In the genomic region with DNA sequence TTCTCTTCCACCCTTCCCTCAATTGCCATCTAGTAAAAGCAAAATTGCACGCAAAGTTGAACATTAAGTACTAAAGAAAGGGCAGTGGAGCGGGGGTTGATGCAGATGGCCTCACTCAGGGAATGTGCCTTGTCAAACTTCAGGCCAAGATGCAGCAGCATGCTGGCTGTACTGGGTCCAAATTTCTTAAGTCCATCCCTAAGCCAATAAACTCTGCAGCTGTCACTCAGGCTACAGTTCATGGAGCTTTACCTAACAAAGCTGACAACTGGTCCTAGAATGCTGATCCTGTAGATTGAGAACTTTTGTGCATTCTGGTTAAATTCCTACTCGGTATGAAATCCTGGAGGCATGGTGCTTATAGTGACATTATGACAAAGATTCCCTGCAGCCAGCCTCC, we compare ENCODE assay signal across 1 cellular context.
TF ChIP-seq lines count a peak whose summit lies in the region.

No MANE protein-coding gene starts in this region.

TF ChIP-seq in GM23338, 12 proteins besides CTCF, POLR2A, EP300 and RAD21 (continued from another document):
- TF ChIP-seq, protein P1, sequence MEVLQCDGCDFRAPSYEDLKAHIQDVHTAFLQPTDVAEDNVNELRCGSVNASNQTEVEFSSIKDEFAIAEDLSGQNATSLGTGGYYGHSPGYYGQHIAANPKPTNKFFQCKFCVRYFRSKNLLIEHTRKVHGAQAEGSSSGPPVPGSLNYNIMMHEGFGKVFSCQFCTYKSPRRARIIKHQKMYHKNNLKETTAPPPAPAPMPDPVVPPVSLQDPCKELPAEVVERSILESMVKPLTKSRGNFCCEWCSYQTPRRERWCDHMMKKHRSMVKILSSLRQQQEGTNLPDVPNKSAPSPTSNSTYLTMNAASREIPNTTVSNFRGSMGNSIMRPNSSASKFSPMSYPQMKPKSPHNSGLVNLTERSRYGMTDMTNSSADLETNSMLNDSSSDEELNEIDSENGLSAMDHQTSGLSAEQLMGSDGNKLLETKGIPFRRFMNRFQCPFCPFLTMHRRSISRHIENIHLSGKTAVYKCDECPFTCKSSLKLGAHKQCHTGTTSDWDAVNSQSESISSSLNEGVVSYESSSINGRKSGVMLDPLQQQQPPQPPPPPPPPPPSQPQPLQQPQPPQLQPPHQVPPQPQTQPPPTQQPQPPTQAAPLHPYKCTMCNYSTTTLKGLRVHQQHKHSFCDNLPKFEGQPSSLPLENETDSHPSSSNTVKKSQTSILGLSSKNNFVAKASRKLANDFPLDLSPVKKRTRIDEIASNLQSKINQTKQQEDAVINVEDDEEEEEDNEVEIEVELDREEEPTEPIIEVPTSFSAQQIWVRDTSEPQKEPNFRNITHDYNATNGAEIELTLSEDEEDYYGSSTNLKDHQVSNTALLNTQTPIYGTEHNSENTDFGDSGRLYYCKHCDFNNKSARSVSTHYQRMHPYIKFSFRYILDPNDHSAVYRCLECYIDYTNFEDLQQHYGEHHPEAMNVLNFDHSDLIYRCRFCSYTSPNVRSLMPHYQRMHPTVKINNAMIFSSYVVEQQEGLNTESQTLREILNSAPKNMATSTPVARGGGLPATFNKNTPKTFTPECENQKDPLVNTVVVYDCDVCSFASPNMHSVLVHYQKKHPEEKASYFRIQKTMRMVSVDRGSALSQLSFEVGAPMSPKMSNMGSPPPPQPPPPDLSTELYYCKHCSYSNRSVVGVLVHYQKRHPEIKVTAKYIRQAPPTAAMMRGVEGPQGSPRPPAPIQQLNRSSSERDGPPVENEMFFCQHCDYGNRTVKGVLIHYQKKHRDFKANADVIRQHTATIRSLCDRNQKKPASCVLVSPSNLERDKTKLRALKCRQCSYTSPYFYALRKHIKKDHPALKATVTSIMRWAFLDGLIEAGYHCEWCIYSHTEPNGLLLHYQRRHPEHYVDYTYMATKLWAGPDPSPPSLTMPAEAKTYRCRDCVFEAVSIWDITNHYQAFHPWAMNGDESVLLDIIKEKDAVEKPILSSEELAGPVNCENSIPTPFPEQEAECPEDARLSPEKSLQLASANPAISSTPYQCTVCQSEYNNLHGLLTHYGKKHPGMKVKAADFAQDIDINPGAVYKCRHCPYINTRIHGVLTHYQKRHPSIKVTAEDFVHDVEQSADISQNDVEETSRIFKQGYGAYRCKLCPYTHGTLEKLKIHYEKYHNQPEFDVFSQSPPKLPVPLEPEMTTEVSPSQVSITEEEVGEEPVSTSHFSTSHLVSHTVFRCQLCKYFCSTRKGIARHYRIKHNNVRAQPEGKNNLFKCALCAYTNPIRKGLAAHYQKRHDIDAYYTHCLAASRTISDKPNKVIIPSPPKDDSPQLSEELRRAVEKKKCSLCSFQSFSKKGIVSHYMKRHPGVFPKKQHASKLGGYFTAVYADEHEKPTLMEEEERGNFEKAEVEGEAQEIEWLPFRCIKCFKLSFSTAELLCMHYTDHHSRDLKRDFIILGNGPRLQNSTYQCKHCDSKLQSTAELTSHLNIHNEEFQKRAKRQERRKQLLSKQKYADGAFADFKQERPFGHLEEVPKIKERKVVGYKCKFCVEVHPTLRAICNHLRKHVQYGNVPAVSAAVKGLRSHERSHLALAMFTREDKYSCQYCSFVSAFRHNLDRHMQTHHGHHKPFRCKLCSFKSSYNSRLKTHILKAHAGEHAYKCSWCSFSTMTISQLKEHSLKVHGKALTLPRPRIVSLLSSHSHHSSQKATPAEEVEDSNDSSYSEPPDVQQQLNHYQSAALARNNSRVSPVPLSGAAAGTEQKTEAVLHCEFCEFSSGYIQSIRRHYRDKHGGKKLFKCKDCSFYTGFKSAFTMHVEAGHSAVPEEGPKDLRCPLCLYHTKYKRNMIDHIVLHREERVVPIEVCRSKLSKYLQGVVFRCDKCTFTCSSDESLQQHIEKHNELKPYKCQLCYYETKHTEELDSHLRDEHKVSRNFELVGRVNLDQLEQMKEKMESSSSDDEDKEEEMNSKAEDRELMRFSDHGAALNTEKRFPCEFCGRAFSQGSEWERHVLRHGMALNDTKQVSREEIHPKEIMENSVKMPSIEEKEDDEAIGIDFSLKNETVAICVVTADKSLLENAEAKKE (CRISPR knock-in tag; IDR thresholded peaks at IDR 0.05): no peak
- no peak for TF ChIP-seq EZH2phosphoT487 (IDR thresholded peaks at IDR 0.05; ENCODE audit: unreplicated experiment)
- TF ChIP-seq, protein P2, sequence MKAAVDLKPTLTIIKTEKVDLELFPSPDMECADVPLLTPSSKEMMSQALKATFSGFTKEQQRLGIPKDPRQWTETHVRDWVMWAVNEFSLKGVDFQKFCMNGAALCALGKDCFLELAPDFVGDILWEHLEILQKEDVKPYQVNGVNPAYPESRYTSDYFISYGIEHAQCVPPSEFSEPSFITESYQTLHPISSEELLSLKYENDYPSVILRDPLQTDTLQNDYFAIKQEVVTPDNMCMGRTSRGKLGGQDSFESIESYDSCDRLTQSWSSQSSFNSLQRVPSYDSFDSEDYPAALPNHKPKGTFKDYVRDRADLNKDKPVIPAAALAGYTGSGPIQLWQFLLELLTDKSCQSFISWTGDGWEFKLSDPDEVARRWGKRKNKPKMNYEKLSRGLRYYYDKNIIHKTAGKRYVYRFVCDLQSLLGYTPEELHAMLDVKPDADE (IDR thresholded peaks at IDR 0.05): no peak
- no peak for TF ChIP-seq ZNF331 (CRISPR knock-in tag; IDR thresholded peaks at IDR 0.05; ENCODE audit: low read depth)
- TF ChIP-seq STAT1 (IDR thresholded peaks at IDR 0.05; ENCODE audit: unreplicated experiment): no peak
- no peak for TF ChIP-seq EZH2 (IDR thresholded peaks at IDR 0.05; ENCODE audit: low read depth, unreplicated experiment)
- TF ChIP-seq, protein P3, sequence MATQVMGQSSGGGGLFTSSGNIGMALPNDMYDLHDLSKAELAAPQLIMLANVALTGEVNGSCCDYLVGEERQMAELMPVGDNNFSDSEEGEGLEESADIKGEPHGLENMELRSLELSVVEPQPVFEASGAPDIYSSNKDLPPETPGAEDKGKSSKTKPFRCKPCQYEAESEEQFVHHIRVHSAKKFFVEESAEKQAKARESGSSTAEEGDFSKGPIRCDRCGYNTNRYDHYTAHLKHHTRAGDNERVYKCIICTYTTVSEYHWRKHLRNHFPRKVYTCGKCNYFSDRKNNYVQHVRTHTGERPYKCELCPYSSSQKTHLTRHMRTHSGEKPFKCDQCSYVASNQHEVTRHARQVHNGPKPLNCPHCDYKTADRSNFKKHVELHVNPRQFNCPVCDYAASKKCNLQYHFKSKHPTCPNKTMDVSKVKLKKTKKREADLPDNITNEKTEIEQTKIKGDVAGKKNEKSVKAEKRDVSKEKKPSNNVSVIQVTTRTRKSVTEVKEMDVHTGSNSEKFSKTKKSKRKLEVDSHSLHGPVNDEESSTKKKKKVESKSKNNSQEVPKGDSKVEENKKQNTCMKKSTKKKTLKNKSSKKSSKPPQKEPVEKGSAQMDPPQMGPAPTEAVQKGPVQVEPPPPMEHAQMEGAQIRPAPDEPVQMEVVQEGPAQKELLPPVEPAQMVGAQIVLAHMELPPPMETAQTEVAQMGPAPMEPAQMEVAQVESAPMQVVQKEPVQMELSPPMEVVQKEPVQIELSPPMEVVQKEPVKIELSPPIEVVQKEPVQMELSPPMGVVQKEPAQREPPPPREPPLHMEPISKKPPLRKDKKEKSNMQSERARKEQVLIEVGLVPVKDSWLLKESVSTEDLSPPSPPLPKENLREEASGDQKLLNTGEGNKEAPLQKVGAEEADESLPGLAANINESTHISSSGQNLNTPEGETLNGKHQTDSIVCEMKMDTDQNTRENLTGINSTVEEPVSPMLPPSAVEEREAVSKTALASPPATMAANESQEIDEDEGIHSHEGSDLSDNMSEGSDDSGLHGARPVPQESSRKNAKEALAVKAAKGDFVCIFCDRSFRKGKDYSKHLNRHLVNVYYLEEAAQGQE (IDR thresholded peaks at IDR 0.05; ENCODE audit: unreplicated experiment): no peak
- TF ChIP-seq POLR2AphosphoS5 (IDR thresholded peaks at IDR 0.05; ENCODE audit: low read depth): no peak
- no peak for TF ChIP-seq ZNF114 (CRISPR knock-in tag; IDR thresholded peaks at IDR 0.05)
- TF ChIP-seq JUNB (IDR thresholded peaks at IDR 0.05; ENCODE audit: unreplicated experiment): no peak
- no peak for TF ChIP-seq NANOG (IDR thresholded peaks at IDR 0.05; ENCODE audit: borderline replicate concordance)
TF ChIP-seq in GM23338: peak in this region for 0.
